Comparison of ENCODE assay signal across 1 cellular context in the genomic region with DNA sequence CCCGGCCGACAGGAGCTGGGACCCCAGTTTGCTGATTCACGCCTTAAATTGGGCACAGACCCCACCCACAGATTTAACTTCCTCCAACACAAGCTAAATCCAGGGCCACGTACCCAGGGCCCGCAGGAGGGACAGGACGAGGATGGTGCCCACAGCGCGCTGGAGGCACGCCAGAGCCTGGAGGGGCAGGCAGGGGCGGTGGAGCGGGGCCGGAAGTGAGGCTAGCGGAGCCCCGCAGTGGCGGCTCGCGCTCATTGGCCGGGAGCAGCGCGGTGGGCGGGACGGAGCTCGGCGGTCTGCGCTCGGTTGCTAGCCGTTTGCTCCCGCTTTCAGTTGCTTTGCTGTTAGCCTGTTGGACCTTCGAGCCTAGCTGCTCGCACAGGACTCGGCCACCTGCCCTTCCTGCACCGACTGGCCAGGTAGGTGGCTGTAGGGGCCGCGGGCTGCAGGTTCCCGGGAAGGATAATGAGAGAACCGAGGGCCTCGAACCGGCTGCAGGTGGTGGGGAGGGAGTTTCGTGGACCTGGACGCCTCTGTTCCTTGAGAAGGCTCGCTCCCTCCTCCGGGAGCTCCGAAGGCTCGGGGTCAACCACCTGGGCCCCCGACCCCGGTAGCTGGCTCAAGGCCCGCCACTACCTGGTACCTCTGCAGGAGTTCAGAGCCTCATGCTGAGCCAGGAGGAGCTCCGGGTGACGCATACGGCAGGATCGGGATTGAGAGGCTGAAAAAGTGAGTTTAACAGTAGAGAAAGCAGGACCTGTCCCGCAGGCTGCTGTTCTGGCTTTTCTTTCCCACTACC.
TF ChIP-seq lines count a peak whose summit lies in the region.

A gene (plus strand): TSS at position 332 of the 799 bp plus-strand sequence. CDS start 8,212 bp downstream, outside the sequence.

TF ChIP-seq in HEK293, 187 proteins besides CTCF, POLR2A, EP300 and RAD21 (continued from another document):
- TF ChIP-seq, protein P1, sequence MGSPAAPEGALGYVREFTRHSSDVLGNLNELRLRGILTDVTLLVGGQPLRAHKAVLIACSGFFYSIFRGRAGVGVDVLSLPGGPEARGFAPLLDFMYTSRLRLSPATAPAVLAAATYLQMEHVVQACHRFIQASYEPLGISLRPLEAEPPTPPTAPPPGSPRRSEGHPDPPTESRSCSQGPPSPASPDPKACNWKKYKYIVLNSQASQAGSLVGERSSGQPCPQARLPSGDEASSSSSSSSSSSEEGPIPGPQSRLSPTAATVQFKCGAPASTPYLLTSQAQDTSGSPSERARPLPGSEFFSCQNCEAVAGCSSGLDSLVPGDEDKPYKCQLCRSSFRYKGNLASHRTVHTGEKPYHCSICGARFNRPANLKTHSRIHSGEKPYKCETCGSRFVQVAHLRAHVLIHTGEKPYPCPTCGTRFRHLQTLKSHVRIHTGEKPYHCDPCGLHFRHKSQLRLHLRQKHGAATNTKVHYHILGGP (tag by site-specific recombination; IDR thresholded peaks at IDR 0.05): no peak
- TF ChIP-seq KLF7 (tag by site-specific recombination; IDR thresholded peaks at IDR 0.05; ENCODE audit: borderline replicate concordance): 0 out of 2 replicates have a peak, but pooled peaks have one; percentile 40
- TF ChIP-seq ZIC2 (tag by site-specific recombination; IDR thresholded peaks at IDR 0.05): peak; percentile 76
- peak; percentile 88 for TF ChIP-seq ZNF133 (tag by site-specific recombination; IDR thresholded peaks at IDR 0.05)
- TF ChIP-seq ZNF433 (tag by site-specific recombination; IDR thresholded peaks at IDR 0.05; ENCODE audit: low read depth): no peak
- no peak for TF ChIP-seq ZNF239 (tag by site-specific recombination; IDR thresholded peaks at IDR 0.05)
- TF ChIP-seq, protein P2, sequence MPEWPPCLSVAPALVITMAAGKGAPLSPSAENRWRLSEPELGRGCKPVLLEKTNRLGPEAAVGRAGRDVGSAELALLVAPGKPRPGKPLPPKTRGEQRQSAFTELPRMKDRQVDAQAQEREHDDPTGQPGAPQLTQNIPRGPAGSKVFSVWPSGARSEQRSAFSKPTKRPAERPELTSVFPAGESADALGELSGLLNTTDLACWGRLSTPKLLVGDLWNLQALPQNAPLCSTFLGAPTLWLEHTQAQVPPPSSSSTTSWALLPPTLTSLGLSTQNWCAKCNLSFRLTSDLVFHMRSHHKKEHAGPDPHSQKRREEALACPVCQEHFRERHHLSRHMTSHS (tag by site-specific recombination; IDR thresholded peaks at IDR 0.05): no peak
- 0 out of 2 replicates have a peak, but pooled peaks have one; percentile 62 for TF ChIP-seq ZNF24 (tag by site-specific recombination; IDR thresholded peaks at IDR 0.05)
- peak; percentile 20; the same call in 1 of the 2 replicates for TF ChIP-seq ZNF76 (tag by site-specific recombination; IDR thresholded peaks at IDR 0.05; ENCODE audit: borderline replicate concordance, low read depth)
- TF ChIP-seq ZBTB20 (tag by site-specific recombination; IDR thresholded peaks at IDR 0.05): peak; percentile 92
- TF ChIP-seq ZNF555 (tag by site-specific recombination; conservative IDR thresholded peaks at IDR 0.05): no peak
- 0 out of 2 replicates have a peak, but pooled peaks have one; percentile 31 for TF ChIP-seq ZNF366 (tag by site-specific recombination; conservative IDR thresholded peaks at IDR 0.05)
- peak; percentile 79 for TF ChIP-seq PRDM1 (tag by site-specific recombination; IDR thresholded peaks at IDR 0.05)
